Comparison of ENCODE assay signal across 19 cellular contexts in the genomic region with DNA sequence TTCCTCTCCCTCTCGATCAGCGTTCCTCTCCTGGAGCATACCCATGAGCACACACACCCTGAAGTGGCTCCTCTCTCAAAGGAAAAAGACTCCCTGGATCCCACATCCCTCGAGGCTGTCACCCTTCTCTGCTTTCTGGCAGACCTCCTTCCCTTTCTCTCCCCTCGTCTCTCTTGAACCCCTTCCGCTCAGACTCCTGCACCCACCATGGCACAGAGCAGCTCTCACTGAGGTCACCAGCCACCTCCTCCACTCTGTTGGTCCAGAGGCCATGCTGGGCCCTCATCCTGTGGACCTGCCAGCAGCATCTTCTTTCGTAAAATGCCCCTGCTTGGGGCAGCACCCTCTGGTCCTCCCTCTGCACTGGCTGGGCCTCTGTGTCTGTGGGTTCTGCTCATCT. TPM values are rescaled to one million over a fixed set of nuclear protein-coding genes. Genes with fewer than 3 reads are reported as not detected.
A peak's percentile ranks its signal among the peaks of the same experiment; 100 is the strongest.
DNase-seq lines count a peak whose midpoint lies in the region; ATAC-seq and TF ChIP-seq lines count a peak whose summit lies in the region.
"Had no signal": no experiment of that assay in that cellular context is flagged by ENCODE, and none has a peak within 500 bp of the region (broad histone marks: within the 10 kb centered on the region; RNA-seq: fewer than 3 reads in every experiment).

No MANE protein-coding gene starts in this region.

- no peaks in the 10 kb centered on the region for H3F3A ChIP-seq in SK-N-SH (replicated peaks; ENCODE audit: insufficient read depth)

- no peak for TF ChIP-seq RAD21 in SK-N-SH (IDR thresholded peaks at IDR 0.05; ENCODE audit: low read length)

- H3K79me2 ChIP-seq in SK-N-SH (ENCODE audit: insufficient read depth) = peaks cover 15% of the 10 kb centered on the region

- 91% methylated on average over 6 of the region's 6 CpGs for WGBS in SK-N-SH (ENCODE audit: low lambda C conversion rate)

- H3K4me1 Mint-ChIP-seq in activated naive CD4-positive, alpha-beta T cell treated with anti-CD3 and anti-CD28 coated beads, Interleukin-2, amount 50 U/mL, for 24 hours = peaks cover 42% of the 10 kb centered on the region
- H3K4me1 Mint-ChIP-seq in stimulated activated naive B cell treated with anti-CD40 and anti-IgM and Interleukin-4, amounts not matched to agents 10 μg/mL and 1 μg/mL and 100 μg/mL, for 72 hours = peaks cover 37 to 49% of the 10 kb centered on the region in 2 donors

- no peak overlapping the region for H2AFZ ChIP-seq in SK-N-SH (ENCODE audit: low read depth)

- TF ChIP-seq CTCF in RWPE1 (conservative IDR thresholded peaks at IDR 0.05; ENCODE audit: low read depth) (no peak), SK-N-SH (IDR thresholded peaks at IDR 0.05) (no peak)

- H4K20me1 ChIP-seq in SK-N-SH (ENCODE audit: insufficient read depth) = no peaks in the 10 kb centered on the region

- no peaks in the 10 kb centered on the region for H3K27me3 Mint-ChIP-seq in activated naive CD4-positive, alpha-beta T cell treated with anti-CD3 and anti-CD28 coated beads, Interleukin-2, amount 50 U/mL, for 24 hours
- H3K27me3 Mint-ChIP-seq in stimulated activated naive B cell treated with anti-CD40 and anti-IgM and Interleukin-4, amounts not matched to agents 10 μg/mL and 1 μg/mL and 100 μg/mL, for 72 hours = no peaks in the 10 kb centered on the region

- no peaks in the 10 kb centered on the region for H3K9me3 ChIP-seq in SK-N-SH
- H3K9me3 ChIP-seq: A549 had no signal

- H3K4me1 ChIP-seq in SK-N-SH (ENCODE audit: control insufficient read depth in 1 of 2, insufficient read depth in 2 of 2, low read depth in 1 of 2, low read length in 1 of 2) = peaks cover 3 to 26% of the 10 kb centered on the region in 2 experiments; a peak in 1 of 4 replicates

- TF ChIP-seq EP300 in SK-N-SH (IDR thresholded peaks at IDR 0.05; ENCODE audit: borderline replicate concordance in 1 of 2, low read depth in 1 of 2, low read length in 1 of 2) = no peak

- H3K36me3 Mint-ChIP-seq in activated naive CD4-positive, alpha-beta T cell treated with anti-CD3 and anti-CD28 coated beads, Interleukin-2, amount 50 U/mL, for 24 hours = no peaks in the 10 kb centered on the region
- peaks cover 2% of the 10 kb centered on the region in 2 donors for H3K36me3 Mint-ChIP-seq in activated naive CD4-positive, alpha-beta T cell treated with anti-CD3 and anti-CD28 coated beads, Interleukin-2, amount 50 U/mL, for 72 hours
- peaks cover 14 to 50% of the 10 kb centered on the region in 2 donors for H3K36me3 Mint-ChIP-seq in stimulated activated naive B cell treated with anti-CD40 and anti-IgM and Interleukin-4, amounts not matched to agents 10 μg/mL and 1 μg/mL and 100 μg/mL, for 72 hours

- no peak overlapping the region for H3K9ac ChIP-seq in SK-N-SH

- CTCF ChIA-PET in RWPE1 (lab: Yijun Ruan, JAX) = interaction anchor here (0.6 to 1.0 kb wide), 2 partner anchors 11 to 455 kb away, joined by 3 to 8 read pairs; no protein-coding TSS in a partner anchor
- CTCF ChIA-PET in SK-N-SH (lab: Yijun Ruan, JAX) = no interaction called here

- DNase-seq in activated naive CD4-positive, alpha-beta T cell treated with anti-CD3 and anti-CD28 coated beads, Interleukin-2, amount 50 U/mL, for 72 hours (ENCODE audit: low spot score in 2 of 2) = no peak
- DNase-seq in RWPE1 (ENCODE audit: low spot score) (no peak), mesenteric fat pad (ENCODE audit: low spot score) (peak; percentile 55), SK-N-SH (no peak), erythroblast (lab: John Stamatoyannopoulos, UW) (no peak)
- no peak for DNase-seq in stimulated activated naive B cell treated with anti-CD40 and anti-IgM and Interleukin-4, amounts not matched to agents 10 μg/mL and 1 μg/mL and 100 μg/mL, for 72 hours
- DNase-seq: DMS 273 treated with DMSO at 0.1 percent for 48 hours, GDM1, KBM-7, NCI-H1436, NCI-H2029 treated with DMSO at 0.1 percent for 48 hours, NCI-H2171 treated with DMSO at 0.1 percent for 48 hours, NCI-H446 treated with DMSO at 0.1 percent for 48 hours, NCI-H774, PC-3 had no signal

- H3K4me2 ChIP-seq in SK-N-SH = no peak overlapping the region
- H3K4me2 ChIP-seq: A549 had no signal

- H3K27me3 ChIP-seq in SK-N-SH (ENCODE audit: insufficient read depth) = no peaks in the 10 kb centered on the region

- no peaks in the 10 kb centered on the region for H3K9me3 Mint-ChIP-seq in activated naive CD4-positive, alpha-beta T cell treated with anti-CD3 and anti-CD28 coated beads, Interleukin-2, amount 50 U/mL, for 24 hours
- no peaks in the 10 kb centered on the region for H3K9me3 Mint-ChIP-seq in activated naive CD4-positive, alpha-beta T cell treated with anti-CD3 and anti-CD28 coated beads, Interleukin-2, amount 50 U/mL, for 72 hours
- no peaks in the 10 kb centered on the region for H3K9me3 Mint-ChIP-seq in stimulated activated naive B cell treated with anti-CD40 and anti-IgM and Interleukin-4, amounts not matched to agents 10 μg/mL and 1 μg/mL and 100 μg/mL, for 72 hours

- no peak for ATAC-seq in activated naive CD4-positive, alpha-beta T cell treated with anti-CD3 and anti-CD28 coated beads, Interleukin-2, amount 50 U/mL, for 72 hours
- ATAC-seq in stimulated activated naive B cell treated with anti-CD40 and anti-IgM and Interleukin-4, amounts not matched to agents 10 μg/mL and 1 μg/mL and 100 μg/mL, for 72 hours (replicated peaks) = no peak
- no peak for ATAC-seq in GM19328 (IDR thresholded peaks at IDR 0.05; ENCODE audit: unreplicated experiment)
- ATAC-seq: A549, PC-3 had no signal

- H3K9me2 ChIP-seq in SK-N-SH = no peaks in the 10 kb centered on the region

- POLR2A ChIA-PET in RWPE1 (lab: Yijun Ruan, JAX; ENCODE audit: low non-redundant PET) = no interaction called here
- POLR2A ChIA-PET in SK-N-SH (lab: Yijun Ruan, JAX) = no interaction called here

- peak overlapping the region; percentile 53 for H3K27ac Mint-ChIP-seq in activated naive CD4-positive, alpha-beta T cell treated with anti-CD3 and anti-CD28 coated beads, Interleukin-2, amount 50 U/mL, for 24 hours
- peak overlapping the region in 1 of 2 donors; percentile 12 for H3K27ac Mint-ChIP-seq in activated naive CD4-positive, alpha-beta T cell treated with anti-CD3 and anti-CD28 coated beads, Interleukin-2, amount 50 U/mL, for 72 hours
- peak overlapping the region; percentile 43 for H3K27ac Mint-ChIP-seq in stimulated activated naive B cell treated with anti-CD40 and anti-IgM and Interleukin-4, amounts not matched to agents 10 μg/mL and 1 μg/mL and 100 μg/mL, for 72 hours

- H3K36me3 ChIP-seq in SK-N-SH (replicated peaks in 1 of 2; ENCODE audit: control insufficient read depth in 1 of 2, insufficient read depth in 2 of 2, low read length in 1 of 2) = peaks cover 0 to 19% of the 10 kb centered on the region in 2 experiments

- TF ChIP-seq POLR2A in erythroblast (IDR thresholded peaks at IDR 0.05; ENCODE audit: low read length) = no peak

- H3K27ac ChIP-seq in RWPE1 (0 out of 2 replicates have a peak overlapping the region, but pooled peaks have one; percentile 4), SK-N-SH (ENCODE audit: low read depth in 2 of 2, low read length in 1 of 2) (no peak overlapping the region)
- H3K27ac ChIP-seq: A549 had no signal

- no peak overlapping the region for H3K4me3 Mint-ChIP-seq in activated naive CD4-positive, alpha-beta T cell treated with anti-CD3 and anti-CD28 coated beads, Interleukin-2, amount 50 U/mL, for 24 hours
- H3K4me3 Mint-ChIP-seq in stimulated activated naive B cell treated with anti-CD40 and anti-IgM and Interleukin-4, amounts not matched to agents 10 μg/mL and 1 μg/mL and 100 μg/mL, for 72 hours = no peak overlapping the region
- H3K4me3 Mint-ChIP-seq: CD14-positive monocyte had no signal

- no peak overlapping the region for H3K4me3 ChIP-seq in SK-N-SH (ENCODE audit: low read depth in 2 of 2, low read length in 1 of 2)
- H3K4me3 ChIP-seq: A549 had no signal

TF ChIP-seq in SK-N-SH, 30 proteins besides CTCF, POLR2A, EP300 and RAD21:
- TF ChIP-seq CHD2 (IDR thresholded peaks at IDR 0.05; ENCODE audit: low read length, partially characterized antibody) (no peak), GABPA (IDR thresholded peaks at IDR 0.05; ENCODE audit: low read depth) (no peak), YY1 (IDR thresholded peaks at IDR 0.05; ENCODE audit: low read depth) (no peak), NRF1 (IDR thresholded peaks at IDR 0.05; ENCODE audit: low read depth, low read length) (no peak), FOSL2 (IDR thresholded peaks at IDR 0.05; ENCODE audit: borderline replicate concordance, low read depth) (no peak)

RNA-seq across cellular contexts. Expression of gene B4GALT7, which starts 5.7 kb away (rescaled TPM):
- total RNA-seq in activated naive CD4-positive, alpha-beta T cell treated with anti-CD3 and anti-CD28 coated beads, Interleukin-2, amount 50 U/mL, for 72 hours = 10 to 100 TPM in 1 of 2 donors, 1 to 10 TPM in 1; 3.8 to 19.8 TPM
- 28.8 TPM for total RNA-seq in mesenteric fat pad
- polyA plus RNA-seq in SK-N-SH (2012; rRNA removed) = 37.5 and 39.1 TPM in 2 replicates
- polyA plus RNA-seq in SK-N-SH (2012; cell fraction: cytosol; rRNA removed) = 15.1 and 25.9 TPM in 2 replicates
- polyA plus RNA-seq in SK-N-SH (2012; cell fraction: nucleus; rRNA removed) = 65.2 and 69.8 TPM in 2 replicates

RNA-seq across cellular contexts. Expression of gene TMED9, which starts 13.7 kb away (rescaled TPM):
- total RNA-seq in activated naive CD4-positive, alpha-beta T cell treated with anti-CD3 and anti-CD28 coated beads, Interleukin-2, amount 50 U/mL, for 72 hours = 100 to 1,000 TPM in 1 of 2 donors, 10 to 100 TPM in 1; 94.0 to 114 TPM
- 168 TPM for total RNA-seq in mesenteric fat pad
- 264 and 320 TPM in 2 replicates for polyA plus RNA-seq in SK-N-SH (2012; rRNA removed)
- 199 and 268 TPM in 2 replicates for polyA plus RNA-seq in SK-N-SH (2012; cell fraction: cytosol; rRNA removed)
- 117 and 153 TPM in 2 replicates for polyA plus RNA-seq in SK-N-SH (2012; cell fraction: nucleus; rRNA removed)

RNA-seq across cellular contexts. Expression of gene FAM193B, which starts 51.3 kb away (rescaled TPM):
- 100 to 1,000 TPM in 1 of 2 donors, 10 to 100 TPM in 1; 73.1 to 108 TPM for total RNA-seq in activated naive CD4-positive, alpha-beta T cell treated with anti-CD3 and anti-CD28 coated beads, Interleukin-2, amount 50 U/mL, for 72 hours
- 63.1 TPM for total RNA-seq in mesenteric fat pad
- 44.4 and 48.1 TPM in 2 replicates for polyA plus RNA-seq in SK-N-SH (2012; rRNA removed)
- polyA plus RNA-seq in SK-N-SH (2012; cell fraction: cytosol; rRNA removed) = 10.1 and 14.0 TPM in 2 replicates
- polyA plus RNA-seq in SK-N-SH (2012; cell fraction: nucleus; rRNA removed) = 327 and 442 TPM in 2 replicates
